In the genomic region with DNA sequence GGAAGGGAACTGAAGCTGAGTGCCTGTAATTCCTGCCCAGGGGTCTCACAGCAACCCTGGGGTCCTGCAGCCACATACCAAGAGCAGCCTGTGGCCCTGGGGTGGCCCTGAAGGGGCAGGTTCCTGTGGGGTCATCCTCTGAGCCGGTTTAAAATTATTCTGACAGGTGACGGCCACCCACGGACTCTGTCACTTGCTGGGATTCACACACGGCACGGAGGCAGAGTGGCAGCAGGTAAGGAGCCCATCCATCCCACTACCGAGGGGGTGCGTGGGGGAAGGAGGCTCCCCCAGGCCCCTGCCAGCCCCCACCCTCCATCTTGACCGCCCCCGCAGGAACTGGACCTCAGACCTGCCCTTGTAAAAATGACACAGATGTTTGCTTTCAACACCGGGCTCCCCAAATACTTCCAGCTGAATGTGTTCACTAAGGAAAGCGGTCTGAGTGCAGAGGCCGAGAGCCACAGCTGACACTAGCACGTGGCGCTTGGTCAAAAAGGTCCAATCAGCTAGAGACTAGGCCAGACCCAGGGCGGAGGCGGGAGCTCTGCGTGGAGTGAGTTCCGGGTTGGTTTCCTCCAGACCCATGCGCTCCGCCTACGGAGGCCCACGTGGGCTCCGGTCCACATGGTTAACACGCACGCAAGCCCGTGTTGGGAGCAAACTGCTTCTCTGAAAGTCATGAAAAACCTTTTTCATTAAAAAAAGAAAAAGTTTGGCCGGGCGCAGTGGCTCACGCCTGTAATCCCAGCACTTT, we compare ENCODE assay signal across 8 cellular contexts. TPM values are rescaled to one million over a fixed set of nuclear protein-coding genes. Genes with fewer than 3 reads are reported as not detected.
DNase-seq lines count a peak whose midpoint lies in the region; ATAC-seq and TF ChIP-seq lines count a peak whose summit lies in the region.

No MANE protein-coding gene starts in this region.

- peaks cover 7 to 33% of the 10 kb centered on the region in 2 donors for H3K36me3 Mint-ChIP-seq in activated naive CD4-positive, alpha-beta T cell treated with anti-CD3 and anti-CD28 coated beads, Interleukin-2, amount 50 U/mL, for 72 hours

- H3K9me3 ChIP-seq in OCI-LY7 (ENCODE audit: low read length) (no peaks in the 10 kb centered on the region), SK-N-SH (no peaks in the 10 kb centered on the region)

- DNase-seq in GM04504 (ENCODE audit: low read depth) (peak; percentile 86), OCI-LY7 (ENCODE audit: low spot score) (peak; percentile 71), left kidney (ENCODE audit: low read depth, low spot score) (peak; percentile 78), SK-N-SH (no peak), HK-2 (ENCODE audit: unreplicated experiment) (no peak), cerebellum (ENCODE audit: low spot score) (no peak)
- peak; percentile 15 to 71 for DNase-seq in activated naive CD4-positive, alpha-beta T cell treated with anti-CD3 and anti-CD28 coated beads, Interleukin-2, amount 50 U/mL, for 72 hours (ENCODE audit: low spot score in 2 of 2)
- peak; percentile 40 to 55 for DNase-seq in stimulated activated CD4-positive, alpha-beta T cell treated with anti-CD3 and anti-CD28 coated beads, Interleukin-4, amount 100 ng/mL, for 48 hours (ENCODE audit: low read depth in 2 of 2)

- H3K4me1 ChIP-seq in OCI-LY7 (ENCODE audit: insufficient read depth, low read length, poor library complexity, severe bottlenecking) (peaks cover 19% of the 10 kb centered on the region), SK-N-SH (ENCODE audit: control insufficient read depth in 1 of 2, insufficient read depth in 2 of 2, low read depth in 1 of 2, low read length in 1 of 2) (peaks cover 7 to 8% of the 10 kb centered on the region in 2 experiments; a peak in 3 of 4 replicates)

- no TSS peak for BruUV-seq in OCI-LY7 (replicated peaks; lab: Mats Ljungman, UMichigan)

- TF ChIP-seq EP300 in SK-N-SH (IDR thresholded peaks at IDR 0.05; ENCODE audit: borderline replicate concordance in 1 of 2, low read depth in 1 of 2, low read length in 1 of 2), result no peak

- H3K9me3 Mint-ChIP-seq in activated naive CD4-positive, alpha-beta T cell treated with anti-CD3 and anti-CD28 coated beads, Interleukin-2, amount 50 U/mL, for 72 hours, result no peaks in the 10 kb centered on the region

- intact Hi-C loops in OCI-LY7 (cut with micrococcal nuclease; ENCODE audit: unreplicated experiment), result no loop called here

- TF ChIP-seq RAD21 in SK-N-SH (IDR thresholded peaks at IDR 0.05; ENCODE audit: low read length), result no peak

- no peak overlapping the region for H3K27ac ChIP-seq in OCI-LY7 (ENCODE audit: low read depth, low read length, poor library complexity, severe bottlenecking)
- no peak overlapping the region; a peak in 1 of 4 replicates for H3K27ac ChIP-seq in SK-N-SH (ENCODE audit: low read depth in 2 of 2, low read length in 1 of 2)

- POLR2A ChIA-PET in OCI-LY7 (lab: Charles Lee), result no interaction called here
- POLR2A ChIA-PET in SK-N-SH (lab: Yijun Ruan, JAX), result interaction anchor here (0.6 kb wide), 1 partner anchor 63 kb away, joined by 3 read pairs; no protein-coding TSS in a partner anchor

- H4K20me1 ChIP-seq in OCI-LY7 (ENCODE audit: insufficient read depth, low read length) (no peaks in the 10 kb centered on the region), SK-N-SH (ENCODE audit: insufficient read depth) (no peaks in the 10 kb centered on the region)

- H3K79me2 ChIP-seq in OCI-LY7 (ENCODE audit: insufficient read depth, low read depth, low read length), result no peaks in the 10 kb centered on the region
- H3K79me2 ChIP-seq in SK-N-SH (ENCODE audit: insufficient read depth), result no peaks in the 10 kb centered on the region

- H3F3A ChIP-seq in SK-N-SH (replicated peaks; ENCODE audit: insufficient read depth), result no peaks in the 10 kb centered on the region

- H3K4me3 ChIP-seq in OCI-LY7 (ENCODE audit: low read depth, low read length, poor library complexity, severe bottlenecking) (no peak overlapping the region), SK-N-SH (ENCODE audit: low read depth in 2 of 2, low read length in 1 of 2) (no peak overlapping the region)

- no peak overlapping the region for H3K27ac Mint-ChIP-seq in activated naive CD4-positive, alpha-beta T cell treated with anti-CD3 and anti-CD28 coated beads, Interleukin-2, amount 50 U/mL, for 72 hours

- no peaks in the 10 kb centered on the region for H3K9me2 ChIP-seq in OCI-LY7 (ENCODE audit: insufficient read depth, low read length)
- H3K9me2 ChIP-seq in SK-N-SH, result no peaks in the 10 kb centered on the region

- peak; percentile 61 to 95 for ATAC-seq in activated naive CD4-positive, alpha-beta T cell treated with anti-CD3 and anti-CD28 coated beads, Interleukin-2, amount 50 U/mL, for 72 hours

- TF ChIP-seq CTCF in OCI-LY7 (conservative IDR thresholded peaks at IDR 0.05; ENCODE audit: low read length) (no peak), SK-N-SH (IDR thresholded peaks at IDR 0.05) (no peak)

- no peak overlapping the region for H3K9ac ChIP-seq in SK-N-SH

- H3K27me3 ChIP-seq in SK-N-SH (ENCODE audit: insufficient read depth), result no peaks in the 10 kb centered on the region

- WGBS in SK-N-SH (ENCODE audit: low lambda C conversion rate), result 96% methylated on average over 22 of the region's 29 CpGs

- H3K36me3 ChIP-seq in OCI-LY7 (ENCODE audit: insufficient read depth, low read length), result peaks cover 36% of the 10 kb centered on the region
- H3K36me3 ChIP-seq in SK-N-SH (replicated peaks in 1 of 2; ENCODE audit: control insufficient read depth in 1 of 2, insufficient read depth in 2 of 2, low read length in 1 of 2), result peaks cover 5 to 13% of the 10 kb centered on the region in 2 experiments

- H3K4me2 ChIP-seq in OCI-LY7 (ENCODE audit: low read length) (peak overlapping the region; percentile 41), SK-N-SH (no peak overlapping the region)

- H2AFZ ChIP-seq in OCI-LY7 (ENCODE audit: low read length), result no peak overlapping the region
- no peak overlapping the region for H2AFZ ChIP-seq in SK-N-SH (ENCODE audit: low read depth)

- CTCF ChIA-PET in OCI-LY7 (lab: Charles Lee; ENCODE audit: unreplicated experiment) (no interaction called here), SK-N-SH (lab: Yijun Ruan, JAX) (no interaction called here)

TF ChIP-seq in SK-N-SH, 30 proteins besides CTCF, POLR2A, EP300 and RAD21 (continues in another document):
- TF ChIP-seq SMC3 (IDR thresholded peaks at IDR 0.05; ENCODE audit: low read depth, low read length) (no peak), GABPA (IDR thresholded peaks at IDR 0.05; ENCODE audit: low read depth) (no peak)
- TF ChIP-seq, protein P1, sequence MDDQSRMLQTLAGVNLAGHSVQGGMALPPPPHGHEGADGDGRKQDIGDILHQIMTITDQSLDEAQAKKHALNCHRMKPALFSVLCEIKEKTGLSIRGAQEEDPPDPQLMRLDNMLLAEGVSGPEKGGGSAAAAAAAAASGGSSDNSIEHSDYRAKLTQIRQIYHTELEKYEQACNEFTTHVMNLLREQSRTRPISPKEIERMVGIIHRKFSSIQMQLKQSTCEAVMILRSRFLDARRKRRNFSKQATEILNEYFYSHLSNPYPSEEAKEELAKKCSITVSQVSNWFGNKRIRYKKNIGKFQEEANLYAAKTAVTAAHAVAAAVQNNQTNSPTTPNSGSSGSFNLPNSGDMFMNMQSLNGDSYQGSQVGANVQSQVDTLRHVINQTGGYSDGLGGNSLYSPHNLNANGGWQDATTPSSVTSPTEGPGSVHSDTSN (IDR thresholded peaks at IDR 0.05), result no peak
- TF ChIP-seq, protein P2, sequence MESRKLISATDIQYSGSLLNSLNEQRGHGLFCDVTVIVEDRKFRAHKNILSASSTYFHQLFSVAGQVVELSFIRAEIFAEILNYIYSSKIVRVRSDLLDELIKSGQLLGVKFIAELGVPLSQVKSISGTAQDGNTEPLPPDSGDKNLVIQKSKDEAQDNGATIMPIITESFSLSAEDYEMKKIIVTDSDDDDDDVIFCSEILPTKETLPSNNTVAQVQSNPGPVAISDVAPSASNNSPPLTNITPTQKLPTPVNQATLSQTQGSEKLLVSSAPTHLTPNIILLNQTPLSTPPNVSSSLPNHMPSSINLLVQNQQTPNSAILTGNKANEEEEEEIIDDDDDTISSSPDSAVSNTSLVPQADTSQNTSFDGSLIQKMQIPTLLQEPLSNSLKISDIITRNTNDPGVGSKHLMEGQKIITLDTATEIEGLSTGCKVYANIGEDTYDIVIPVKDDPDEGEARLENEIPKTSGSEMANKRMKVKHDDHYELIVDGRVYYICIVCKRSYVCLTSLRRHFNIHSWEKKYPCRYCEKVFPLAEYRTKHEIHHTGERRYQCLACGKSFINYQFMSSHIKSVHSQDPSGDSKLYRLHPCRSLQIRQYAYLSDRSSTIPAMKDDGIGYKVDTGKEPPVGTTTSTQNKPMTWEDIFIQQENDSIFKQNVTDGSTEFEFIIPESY (IDR thresholded peaks at IDR 0.05; ENCODE audit: borderline replicate concordance, low read depth), result no peak

RNA-seq across cellular contexts. Expression of a gene that starts 10.0 kb away (rescaled TPM):
- 18.3 and 24.5 TPM in 2 replicates for total RNA-seq in OCI-LY7 (2014; rRNA removed; shearing (Covaris generic))
- 22.8 and 23.5 TPM in 2 replicates for total RNA-seq in OCI-LY7 (2022)
- 10 to 100 TPM in 1 of 2 donors, 1 to 10 TPM in 1; 9.1 to 10.4 TPM for total RNA-seq in activated naive CD4-positive, alpha-beta T cell treated with anti-CD3 and anti-CD28 coated beads, Interleukin-2, amount 50 U/mL, for 72 hours
- 44.5 and 47.5 TPM in 2 replicates for polyA plus RNA-seq in SK-N-SH (2012; rRNA removed)
- 54.2 and 65.5 TPM in 2 replicates for polyA plus RNA-seq in SK-N-SH (2012; cell fraction: cytosol; rRNA removed)
- polyA plus RNA-seq in SK-N-SH (2012; cell fraction: nucleus; rRNA removed), result 15.3 and 22.2 TPM in 2 replicates
- 13.4 TPM for total RNA-seq in cerebellum

RNA-seq across cellular contexts. Expression of a gene that starts 10.8 kb away (rescaled TPM):
- total RNA-seq in OCI-LY7 (2014; rRNA removed; shearing (Covaris generic)), result 90.1 and 109 TPM in 2 replicates
- total RNA-seq in OCI-LY7 (2022) (146 and 166 TPM in 2 replicates), cerebellum (77.6 TPM)
- 100 to 1,000 TPM; 105 to 119 TPM for total RNA-seq in activated naive CD4-positive, alpha-beta T cell treated with anti-CD3 and anti-CD28 coated beads, Interleukin-2, amount 50 U/mL, for 72 hours
- polyA plus RNA-seq in SK-N-SH (2012; rRNA removed), result 42.9 and 46.9 TPM in 2 replicates
- polyA plus RNA-seq in SK-N-SH (2012; cell fraction: cytosol; rRNA removed), result 22.3 and 28.1 TPM in 2 replicates
- polyA plus RNA-seq in SK-N-SH (2012; cell fraction: nucleus; rRNA removed), result 142 and 167 TPM in 2 replicates

RNA-seq across cellular contexts. Expression of a gene that starts 27.5 kb away (rescaled TPM):
- 102 and 112 TPM in 2 replicates for total RNA-seq in OCI-LY7 (2014; rRNA removed; shearing (Covaris generic))
- total RNA-seq in OCI-LY7 (2022) (141 and 172 TPM in 2 replicates), cerebellum (10.7 TPM)
- total RNA-seq in activated naive CD4-positive, alpha-beta T cell treated with anti-CD3 and anti-CD28 coated beads, Interleukin-2, amount 50 U/mL, for 72 hours, result 10 to 100 TPM; 20.7 to 36.0 TPM
- 6.6 and 9.7 TPM in 2 replicates for polyA plus RNA-seq in SK-N-SH (2012; rRNA removed)
- 3.6 and 4.7 TPM in 2 replicates for polyA plus RNA-seq in SK-N-SH (2012; cell fraction: cytosol; rRNA removed)
- 46.9 and 57.3 TPM in 2 replicates for polyA plus RNA-seq in SK-N-SH (2012; cell fraction: nucleus; rRNA removed)

RNA-seq across cellular contexts. Expression of a gene that starts 27.8 kb away (rescaled TPM):
- 41.5 and 48.4 TPM in 2 replicates for total RNA-seq in OCI-LY7 (2014; rRNA removed; shearing (Covaris generic))
- total RNA-seq in OCI-LY7 (2022) (75.8 and 84.1 TPM in 2 replicates), cerebellum (37.7 TPM)
- total RNA-seq in activated naive CD4-positive, alpha-beta T cell treated with anti-CD3 and anti-CD28 coated beads, Interleukin-2, amount 50 U/mL, for 72 hours, result 10 to 100 TPM; 52.8 to 63.4 TPM
- 15.2 and 15.7 TPM in 2 replicates for polyA plus RNA-seq in SK-N-SH (2012; rRNA removed)
- 7.6 and 10.0 TPM in 2 replicates for polyA plus RNA-seq in SK-N-SH (2012; cell fraction: cytosol; rRNA removed)
- polyA plus RNA-seq in SK-N-SH (2012; cell fraction: nucleus; rRNA removed), result 41.4 and 67.8 TPM in 2 replicates

Comparison
In these comparisons a context has a peak if more than half of its experiments do, and no peak if none do; other contexts are left out.
1. DNase-seq: peak in GM04504 (single experiment), OCI-LY7 (single experiment), activated naive CD4-positive, alpha-beta T cell treated with anti-CD3 and anti-CD28 coated beads, Interleukin-2, amount 50 U/mL, for 72 hours (2 of 2), left kidney (single experiment) and stimulated activated CD4-positive, alpha-beta T cell treated with anti-CD3 and anti-CD28 coated beads, Interleukin-4, amount 100 ng/mL, for 48 hours (2 of 2); none in SK-N-SH (single experiment), HK-2 (single experiment) and cerebellum (single experiment).